In the genomic region with DNA sequence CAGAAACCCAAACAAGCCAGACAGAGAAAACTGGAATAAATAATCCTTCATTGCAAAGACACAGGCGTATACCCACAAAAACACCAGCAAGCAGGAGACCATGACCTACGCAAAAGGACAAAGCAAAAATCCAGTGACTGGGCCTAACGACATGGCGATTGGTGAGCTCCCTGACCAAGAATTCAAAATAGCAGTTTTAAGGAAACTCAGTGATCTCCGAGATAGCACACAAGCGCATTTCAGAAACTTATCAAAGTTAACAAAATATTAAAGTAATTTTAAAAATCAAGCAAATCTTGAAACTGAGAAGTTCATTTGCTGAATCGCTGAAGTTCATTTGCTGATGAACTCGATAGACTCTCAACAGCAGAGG, we compare ENCODE assay signal across 2 cellular contexts.
TF ChIP-seq lines count a peak whose summit lies in the region.

No MANE protein-coding gene starts in this region.

TF ChIP-seq in SK-N-SH, 30 proteins besides CTCF, POLR2A, EP300 and RAD21 (continued from another document):
- TF ChIP-seq, protein P1, sequence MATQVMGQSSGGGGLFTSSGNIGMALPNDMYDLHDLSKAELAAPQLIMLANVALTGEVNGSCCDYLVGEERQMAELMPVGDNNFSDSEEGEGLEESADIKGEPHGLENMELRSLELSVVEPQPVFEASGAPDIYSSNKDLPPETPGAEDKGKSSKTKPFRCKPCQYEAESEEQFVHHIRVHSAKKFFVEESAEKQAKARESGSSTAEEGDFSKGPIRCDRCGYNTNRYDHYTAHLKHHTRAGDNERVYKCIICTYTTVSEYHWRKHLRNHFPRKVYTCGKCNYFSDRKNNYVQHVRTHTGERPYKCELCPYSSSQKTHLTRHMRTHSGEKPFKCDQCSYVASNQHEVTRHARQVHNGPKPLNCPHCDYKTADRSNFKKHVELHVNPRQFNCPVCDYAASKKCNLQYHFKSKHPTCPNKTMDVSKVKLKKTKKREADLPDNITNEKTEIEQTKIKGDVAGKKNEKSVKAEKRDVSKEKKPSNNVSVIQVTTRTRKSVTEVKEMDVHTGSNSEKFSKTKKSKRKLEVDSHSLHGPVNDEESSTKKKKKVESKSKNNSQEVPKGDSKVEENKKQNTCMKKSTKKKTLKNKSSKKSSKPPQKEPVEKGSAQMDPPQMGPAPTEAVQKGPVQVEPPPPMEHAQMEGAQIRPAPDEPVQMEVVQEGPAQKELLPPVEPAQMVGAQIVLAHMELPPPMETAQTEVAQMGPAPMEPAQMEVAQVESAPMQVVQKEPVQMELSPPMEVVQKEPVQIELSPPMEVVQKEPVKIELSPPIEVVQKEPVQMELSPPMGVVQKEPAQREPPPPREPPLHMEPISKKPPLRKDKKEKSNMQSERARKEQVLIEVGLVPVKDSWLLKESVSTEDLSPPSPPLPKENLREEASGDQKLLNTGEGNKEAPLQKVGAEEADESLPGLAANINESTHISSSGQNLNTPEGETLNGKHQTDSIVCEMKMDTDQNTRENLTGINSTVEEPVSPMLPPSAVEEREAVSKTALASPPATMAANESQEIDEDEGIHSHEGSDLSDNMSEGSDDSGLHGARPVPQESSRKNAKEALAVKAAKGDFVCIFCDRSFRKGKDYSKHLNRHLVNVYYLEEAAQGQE (IDR thresholded peaks at IDR 0.05; ENCODE audit: low read depth, low read length), result no peak
- TF ChIP-seq MAX (IDR thresholded peaks at IDR 0.05; ENCODE audit: low read depth) (no peak), SMC3 (IDR thresholded peaks at IDR 0.05; ENCODE audit: low read depth, low read length) (no peak), ELF1 (IDR thresholded peaks at IDR 0.05) (no peak), FOXM1 (IDR thresholded peaks at IDR 0.05; ENCODE audit: low read depth) (no peak), ZBTB33 (IDR thresholded peaks at IDR 0.05; ENCODE audit: borderline replicate concordance, low read depth) (no peak), MEF2A (IDR thresholded peaks at IDR 0.05; ENCODE audit: borderline replicate concordance, low read depth) (no peak), NRF1 (IDR thresholded peaks at IDR 0.05; ENCODE audit: low read depth, low read length) (no peak), RCOR1 (IDR thresholded peaks at IDR 0.05; ENCODE audit: low read length) (no peak), EZH2phosphoT487 (IDR thresholded peaks at IDR 0.05; ENCODE audit: borderline replicate concordance, low read depth) (no peak), CHD2 (IDR thresholded peaks at IDR 0.05; ENCODE audit: low read length, partially characterized antibody) (no peak), RXRA (IDR thresholded peaks at IDR 0.05; ENCODE audit: borderline replicate concordance, low read depth) (no peak), POLR2AphosphoS5 (IDR thresholded peaks at IDR 0.05; ENCODE audit: low read depth, low read length) (no peak), TEAD4 (IDR thresholded peaks at IDR 0.05; ENCODE audit: borderline replicate concordance, insufficient read depth) (no peak)
- TF ChIP-seq, protein P2, sequence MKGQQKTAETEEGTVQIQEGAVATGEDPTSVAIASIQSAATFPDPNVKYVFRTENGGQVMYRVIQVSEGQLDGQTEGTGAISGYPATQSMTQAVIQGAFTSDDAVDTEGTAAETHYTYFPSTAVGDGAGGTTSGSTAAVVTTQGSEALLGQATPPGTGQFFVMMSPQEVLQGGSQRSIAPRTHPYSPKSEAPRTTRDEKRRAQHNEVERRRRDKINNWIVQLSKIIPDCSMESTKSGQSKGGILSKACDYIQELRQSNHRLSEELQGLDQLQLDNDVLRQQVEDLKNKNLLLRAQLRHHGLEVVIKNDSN (IDR thresholded peaks at IDR 0.05; ENCODE audit: borderline replicate concordance, low read depth), result no peak
- TF ChIP-seq, protein P3, sequence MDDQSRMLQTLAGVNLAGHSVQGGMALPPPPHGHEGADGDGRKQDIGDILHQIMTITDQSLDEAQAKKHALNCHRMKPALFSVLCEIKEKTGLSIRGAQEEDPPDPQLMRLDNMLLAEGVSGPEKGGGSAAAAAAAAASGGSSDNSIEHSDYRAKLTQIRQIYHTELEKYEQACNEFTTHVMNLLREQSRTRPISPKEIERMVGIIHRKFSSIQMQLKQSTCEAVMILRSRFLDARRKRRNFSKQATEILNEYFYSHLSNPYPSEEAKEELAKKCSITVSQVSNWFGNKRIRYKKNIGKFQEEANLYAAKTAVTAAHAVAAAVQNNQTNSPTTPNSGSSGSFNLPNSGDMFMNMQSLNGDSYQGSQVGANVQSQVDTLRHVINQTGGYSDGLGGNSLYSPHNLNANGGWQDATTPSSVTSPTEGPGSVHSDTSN (IDR thresholded peaks at IDR 0.05), result no peak
- TF ChIP-seq, protein P4, sequence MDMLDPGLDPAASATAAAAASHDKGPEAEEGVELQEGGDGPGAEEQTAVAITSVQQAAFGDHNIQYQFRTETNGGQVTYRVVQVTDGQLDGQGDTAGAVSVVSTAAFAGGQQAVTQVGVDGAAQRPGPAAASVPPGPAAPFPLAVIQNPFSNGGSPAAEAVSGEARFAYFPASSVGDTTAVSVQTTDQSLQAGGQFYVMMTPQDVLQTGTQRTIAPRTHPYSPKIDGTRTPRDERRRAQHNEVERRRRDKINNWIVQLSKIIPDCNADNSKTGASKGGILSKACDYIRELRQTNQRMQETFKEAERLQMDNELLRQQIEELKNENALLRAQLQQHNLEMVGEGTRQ (IDR thresholded peaks at IDR 0.05; ENCODE audit: borderline replicate concordance, low read depth, low read length), result no peak
- TF ChIP-seq, protein P5, sequence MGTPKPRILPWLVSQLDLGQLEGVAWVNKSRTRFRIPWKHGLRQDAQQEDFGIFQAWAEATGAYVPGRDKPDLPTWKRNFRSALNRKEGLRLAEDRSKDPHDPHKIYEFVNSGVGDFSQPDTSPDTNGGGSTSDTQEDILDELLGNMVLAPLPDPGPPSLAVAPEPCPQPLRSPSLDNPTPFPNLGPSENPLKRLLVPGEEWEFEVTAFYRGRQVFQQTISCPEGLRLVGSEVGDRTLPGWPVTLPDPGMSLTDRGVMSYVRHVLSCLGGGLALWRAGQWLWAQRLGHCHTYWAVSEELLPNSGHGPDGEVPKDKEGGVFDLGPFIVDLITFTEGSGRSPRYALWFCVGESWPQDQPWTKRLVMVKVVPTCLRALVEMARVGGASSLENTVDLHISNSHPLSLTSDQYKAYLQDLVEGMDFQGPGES (IDR thresholded peaks at IDR 0.05; ENCODE audit: low read depth, low read length), result no peak

TF ChIP-seq in SK-N-SH treated with all-trans-retinoic acid at 6 μM for 48 hours, 23 proteins besides CTCF, POLR2A, EP300 and RAD21 (continued from another document):
- TF ChIP-seq POU6F1 (CRISPR knock-in tag; IDR thresholded peaks at IDR 0.05; ENCODE audit: borderline replicate concordance, low read depth), result no peak
- TF ChIP-seq, protein P6, sequence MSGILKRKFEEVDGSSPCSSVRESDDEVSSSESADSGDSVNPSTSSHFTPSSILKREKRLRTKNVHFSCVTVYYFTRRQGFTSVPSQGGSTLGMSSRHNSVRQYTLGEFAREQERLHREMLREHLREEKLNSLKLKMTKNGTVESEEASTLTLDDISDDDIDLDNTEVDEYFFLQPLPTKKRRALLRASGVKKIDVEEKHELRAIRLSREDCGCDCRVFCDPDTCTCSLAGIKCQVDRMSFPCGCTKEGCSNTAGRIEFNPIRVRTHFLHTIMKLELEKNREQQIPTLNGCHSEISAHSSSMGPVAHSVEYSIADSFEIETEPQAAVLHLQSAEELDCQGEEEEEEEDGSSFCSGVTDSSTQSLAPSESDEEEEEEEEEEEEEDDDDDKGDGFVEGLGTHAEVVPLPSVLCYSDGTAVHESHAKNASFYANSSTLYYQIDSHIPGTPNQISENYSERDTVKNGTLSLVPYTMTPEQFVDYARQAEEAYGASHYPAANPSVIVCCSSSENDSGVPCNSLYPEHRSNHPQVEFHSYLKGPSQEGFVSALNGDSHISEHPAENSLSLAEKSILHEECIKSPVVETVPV (CRISPR knock-in tag; IDR thresholded peaks at IDR 0.05), result no peak
- TF ChIP-seq OSR1 (CRISPR knock-in tag; IDR thresholded peaks at IDR 0.05), result no peak
